In the genomic region with DNA sequence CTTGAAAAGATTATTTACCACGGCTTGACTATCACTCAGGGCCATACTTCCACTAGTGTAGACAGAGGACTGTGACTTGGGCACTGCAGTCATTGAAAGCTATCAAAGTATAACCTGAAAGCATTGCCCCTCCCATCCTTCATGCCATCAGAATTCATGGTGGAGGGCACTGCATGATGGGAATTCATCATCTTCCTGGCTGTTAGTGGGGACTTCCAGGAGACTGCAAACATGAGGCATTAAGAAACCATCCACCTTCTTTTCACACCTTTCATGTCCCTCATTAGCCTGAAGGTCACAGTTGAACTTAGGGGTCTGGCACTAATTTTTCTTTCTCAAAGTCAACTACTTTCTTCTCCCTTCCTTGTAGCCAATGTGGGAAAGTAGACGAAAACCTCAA, we compare ENCODE assay signal across 22 cellular contexts. TPM values are rescaled to one million over a fixed set of nuclear protein-coding genes. Genes with fewer than 3 reads are reported as not detected.
DNase-seq lines count a peak whose midpoint lies in the region; ATAC-seq and TF ChIP-seq lines count a peak whose summit lies in the region.
"Had no signal": no experiment of that assay in that cellular context is flagged by ENCODE, and none has a peak within 500 bp of the region (broad histone marks: within the 10 kb centered on the region; RNA-seq: fewer than 3 reads in every experiment).

No MANE protein-coding gene starts in this region.

- no peaks in the 10 kb centered on the region for H3K9me2 ChIP-seq in Loucy (replicated peaks; ENCODE audit: low read depth, low read length)

- H2AFZ ChIP-seq in Loucy (ENCODE audit: low read length), result no peak overlapping the region
- H2AFZ ChIP-seq: GM23248 had no signal

- peaks cover 79% of the 10 kb centered on the region for H3K4me1 Mint-ChIP-seq in activated CD4-positive, alpha-beta T cell treated with anti-CD3 and anti-CD28 coated beads, Interleukin-2, amount 10 ng/mL, durations not matched to agents 7 days and 5 days

- peaks cover 15% of the 10 kb centered on the region for H3F3A ChIP-seq in Loucy (ENCODE audit: low read depth)

- CTCF ChIA-PET in activated CD4-positive, alpha-beta T cell treated with anti-CD3 and anti-CD28 coated beads, Interleukin-2, amount 10 ng/mL, durations not matched to agents 7 days and 5 days (lab: Charles Lee), result interaction anchor here (1.5 kb wide), 1 partner anchor 20 kb away, joined by 5 read pairs; no protein-coding TSS in a partner anchor

- H3K36me3 ChIP-seq in Loucy (ENCODE audit: insufficient read depth, low read length), result no peaks in the 10 kb centered on the region
- peaks cover 0 to 6% (median 0%) of the 10 kb centered on the region in 6 donors for H3K36me3 ChIP-seq in spleen
- no peaks in the 10 kb centered on the region for H3K36me3 ChIP-seq in esophagus muscularis mucosa
- H3K36me3 ChIP-seq: BE2C, brain microvascular endothelial cell, colonic mucosa had no signal

- intact Hi-C loops in spleen (cut with DNase I; ENCODE audit: low total_unique reads) (no loop called here), esophagus muscularis mucosa (cut with DNase I) (no loop called here)

- H4K20me1 ChIP-seq in Loucy (ENCODE audit: insufficient read depth, low read length, poor library complexity, severe bottlenecking), result no peaks in the 10 kb centered on the region

- peak overlapping the region; percentile 85 for H3K9ac ChIP-seq in Loucy (ENCODE audit: low read depth, low read length, poor library complexity, severe bottlenecking)
- H3K9ac ChIP-seq: GM23248 had no signal

- H3K27me3 ChIP-seq in Loucy (ENCODE audit: insufficient read depth, low read length, poor library complexity, severe bottlenecking) (no peaks in the 10 kb centered on the region), spleen (replicated peaks in 1 of 7) (no peaks in the 10 kb centered on the region), esophagus muscularis mucosa (peaks cover 0 to 2% (median 0%) of the 10 kb centered on the region in 4 donors)
- H3K27me3 ChIP-seq: BE2C, brain microvascular endothelial cell, colonic mucosa had no signal

- no peak for DNase-seq in activated CD4-positive, alpha-beta T cell treated with anti-CD3 and anti-CD28 coated beads, Interleukin-2, amount 10 ng/mL, durations not matched to agents 7 days and 5 days
- DNase-seq in activated CD4-positive, alpha-beta T cell treated with anti-CD3 and anti-CD28 coated beads, Interleukin-2, amount 50 U/mL, for 1 hour, result no peak
- DNase-seq in spleen, result no peak
- no peak for DNase-seq in esophagus muscularis mucosa (ENCODE audit: extremely low spot score)
- DNase-seq in AG20443 (ENCODE audit: low spot score), result no peak
- DNase-seq: activated CD4-positive, CD25-positive, alpha-beta regulatory T cell treated with anti-CD3 and anti-CD28 coated beads, Interleukin-2, amount 50 U/mL, for 72 hours; activated naive CD8-positive, alpha-beta T cell treated with anti-CD3 and anti-CD28 coated beads for 36 hours; BE2C; brain microvascular endothelial cell; colonic mucosa; glutamatergic neuron; GM23248; left colon; NCI-H1930; NCI-H446 had no signal

- H3K27me3 Mint-ChIP-seq in activated CD4-positive, alpha-beta T cell treated with anti-CD3 and anti-CD28 coated beads, Interleukin-2, amount 10 ng/mL, durations not matched to agents 7 days and 5 days, result no peaks in the 10 kb centered on the region
- H3K27me3 Mint-ChIP-seq: activated naive CD8-positive, alpha-beta T cell treated with anti-CD3 and anti-CD28 coated beads for 36 hours had no signal

- peaks cover 17% of the 10 kb centered on the region for H3K9me3 Mint-ChIP-seq in activated CD4-positive, alpha-beta T cell treated with anti-CD3 and anti-CD28 coated beads, Interleukin-2, amount 10 ng/mL, durations not matched to agents 7 days and 5 days

- H3K27ac Mint-ChIP-seq in activated CD4-positive, alpha-beta T cell treated with anti-CD3 and anti-CD28 coated beads, Interleukin-2, amount 10 ng/mL, durations not matched to agents 7 days and 5 days, result peak overlapping the region; percentile 57

- peak overlapping the region; percentile 78 for H3K4me2 ChIP-seq in Loucy (ENCODE audit: low read depth, low read length, poor library complexity, severe bottlenecking)

- 47 to 61% (median 53%) methylated on average over 2 of the region's 2 CpGs for WGBS in adipose tissue, 3 donors
- WGBS in spleen, 5 donors, result 42 to 74% (median 54%) methylated on average over 2 of the region's 2 CpGs
- 50% methylated on average over 2 of the region's 2 CpGs for WGBS in esophagus muscularis mucosa

- H3K9me3 ChIP-seq in Loucy (ENCODE audit: insufficient read depth, low read depth, low read length) (no peaks in the 10 kb centered on the region), spleen (no peaks in the 10 kb centered on the region), esophagus muscularis mucosa (no peaks in the 10 kb centered on the region)
- H3K9me3 ChIP-seq: BE2C, colonic mucosa had no signal

- no peak for TF ChIP-seq CTCF in Loucy (conservative IDR thresholded peaks at IDR 0.05; ENCODE audit: low read length)
- TF ChIP-seq CTCF in spleen (IDR thresholded peaks at IDR 0.05 in 8 of 11, conservative IDR thresholded peaks at IDR 0.05 in 3 of 11), result no peak
- no peak for TF ChIP-seq CTCF in esophagus muscularis mucosa (IDR thresholded peaks at IDR 0.05)

- peaks cover 14% of the 10 kb centered on the region for H3K36me3 Mint-ChIP-seq in activated CD4-positive, alpha-beta T cell treated with anti-CD3 and anti-CD28 coated beads, Interleukin-2, amount 10 ng/mL, durations not matched to agents 7 days and 5 days (ENCODE audit: low read depth)

- H3K4me1 ChIP-seq in Loucy (ENCODE audit: insufficient read depth, low read length, poor library complexity, severe bottlenecking) (peaks cover 75% of the 10 kb centered on the region), spleen (peaks cover 19 to 70% (median 36%) of the 10 kb centered on the region in 6 donors), esophagus muscularis mucosa (no peaks in the 10 kb centered on the region)
- H3K4me1 ChIP-seq: BE2C, colonic mucosa had no signal

- no peak for ATAC-seq in HG02852 (IDR thresholded peaks at IDR 0.05; ENCODE audit: unreplicated experiment)
- ATAC-seq: left colon, SK-N-SH treated with all-trans-retinoic acid at 6 μM for 48 hours had no signal

- H3K79me2 ChIP-seq in Loucy (ENCODE audit: insufficient read depth, low read length), result peaks cover 37% of the 10 kb centered on the region

- H3K4me3 ChIP-seq in Loucy (ENCODE audit: low read length, poor library complexity, severe bottlenecking) (peak overlapping the region; percentile 63), spleen (peak overlapping the region in 1 of 8 donors; percentile 70), esophagus muscularis mucosa (no peak overlapping the region)
- H3K4me3 ChIP-seq: colonic mucosa, GM23248 had no signal

- no peak overlapping the region for H3K4me3 Mint-ChIP-seq in activated CD4-positive, alpha-beta T cell treated with anti-CD3 and anti-CD28 coated beads, Interleukin-2, amount 10 ng/mL, durations not matched to agents 7 days and 5 days

- H3K27ac ChIP-seq in adipose tissue (ENCODE audit: low read depth, low read length) (peak overlapping the region; percentile 55), spleen (peak overlapping the region; percentile 46 to 94 (median 86)), esophagus muscularis mucosa (replicated peaks in 1 of 4) (no peak overlapping the region)
- H3K27ac ChIP-seq: brain microvascular endothelial cell, colonic mucosa, GM23248, RWPE1 had no signal

- TF ChIP-seq EP300 in esophagus muscularis mucosa (IDR thresholded peaks at IDR 0.05), result no peak

- no peak for TF ChIP-seq POLR2A in spleen (IDR thresholded peaks at IDR 0.05)
- TF ChIP-seq POLR2A in esophagus muscularis mucosa (IDR thresholded peaks at IDR 0.05; ENCODE audit: low read depth), result no peak

- POLR2A ChIA-PET in activated CD4-positive, alpha-beta T cell treated with anti-CD3 and anti-CD28 coated beads, Interleukin-2, amount 10 ng/mL, durations not matched to agents 7 days and 5 days (lab: Charles Lee), result no interaction called here

RNA-seq across cellular contexts. Expression of a gene that starts 25.8 kb away (rescaled TPM):
- not detected for total RNA-seq in activated CD4-positive, alpha-beta T cell treated with anti-CD3 and anti-CD28 coated beads, Interleukin-2, amount 10 ng/mL, durations not matched to agents 7 days and 5 days
- polyA plus RNA-seq in adipose tissue (100 to 1,000 TPM in 2 of 3 donors, 10 to 100 TPM in 1; 19.2 to 137 (median 129) TPM), spleen (10 to 100 TPM; 21.6 to 34.6 (median 22.1) TPM)
- total RNA-seq in spleen (100 to 1,000 TPM in 2 of 7 donors, 10 to 100 TPM in 4, 1 to 10 TPM in 1; 6.3 to 255 (median 84.1) TPM), esophagus muscularis mucosa (100 to 1,000 TPM in 3 of 4 donors, 10 to 100 TPM in 1; 64.0 to 164 (median 114) TPM)
- total RNA-seq: A172; activated naive CD8-positive, alpha-beta T cell treated with anti-CD3 and anti-CD28 coated beads for 36 hours; fibroblast of lung; GM23248 had no signal
- polyA plus RNA-seq: fibroblast of lung, GM23248 had no signal

Comparison
In these comparisons a context has a peak if more than half of its experiments do, and no peak if none do; other contexts are left out.
1. H3K27ac ChIP-seq: peak in adipose tissue (single experiment) and spleen (8 of 8); none in esophagus muscularis mucosa (0 of 4).
2. RNA of a gene that starts 25.8 kb away (total RNA-seq): 64.0 to 164 TPM in esophagus muscularis mucosa and 6.3 to 255 TPM in spleen; not detected in activated CD4-positive, alpha-beta T cell treated with anti-CD3 and anti-CD28 coated beads, Interleukin-2, amount 10 ng/mL, durations not matched to agents 7 days and 5 days; every median in the first group is over 4 times any median in the second.